ENCODE assay signal across 9 cellular contexts in genomic region chr1:23557471-23558124, GRCh38. TPM values are rescaled to one million over a fixed set of nuclear protein-coding genes. Genes with fewer than 3 reads are reported as not detected.
A peak's percentile ranks its signal among the peaks of the same experiment; 100 is the strongest.
DNase-seq lines count a peak whose midpoint lies in the region; ATAC-seq, FAIRE-seq and TF ChIP-seq lines count a peak whose summit lies in the region.
"Had no signal": no experiment of that assay in that cellular context is flagged by ENCODE, and none has a peak within 500 bp of the region (broad histone marks: within the 10 kb centered on the region; RNA-seq: fewer than 3 reads in every experiment).

No MANE protein-coding gene starts in this region.

- H3K4me3 Mint-ChIP-seq in memory B cell, result peak overlapping the region; percentile 97

- H3K9me3 ChIP-seq in left ventricle myocardium inferior (replicated peaks) (no peaks in the 10 kb centered on the region), K562 (replicated peaks; ENCODE audit: control insufficient read depth, insufficient read depth, low read depth, low read length) (no peaks in the 10 kb centered on the region)

- WGBS in K562 (ENCODE audit: insufficient coverage, low coverage, missing lambda C conversion rate), result 41% methylated on average over 8 of the region's 8 CpGs
- 36% methylated on average over 8 of the region's 8 CpGs for WGBS in urinary bladder

- H3K36me3 ChIP-seq in left ventricle myocardium inferior (peaks cover 22% of the 10 kb centered on the region), K562 (ENCODE audit: control insufficient read depth, insufficient read depth, low read length) (peaks cover 19% of the 10 kb centered on the region), urinary bladder (ENCODE audit: insufficient read depth) (no peaks in the 10 kb centered on the region)

- TF ChIP-seq POLR2A in K562 (conservative IDR thresholded peaks at IDR 0.05), result no peak

- DNase-seq in left ventricle myocardium inferior, result no peak
- DNase-seq in left cardiac atrium, result no peak
- no peak for DNase-seq in K562 (ENCODE audit: extremely low read depth in 1 of 4, low spot score in 3 of 4)
- DNase-seq in memory B cell (ENCODE audit: low spot score in 2 of 2), result no peak
- no peak for DNase-seq in CD1c-positive myeloid dendritic cell (ENCODE audit: extremely low spot score)
- DNase-seq in left lobe of liver (ENCODE audit: low spot score), result no peak
- DNase-seq: occipital lobe had no signal

- no peaks in the 10 kb centered on the region for H3K9me1 ChIP-seq in K562 (ENCODE audit: control insufficient read depth, insufficient read depth, low read length)

- in situ Hi-C loops in K562 (cut with MboI), result no loop called here

- no peak for ATAC-seq in left cardiac atrium
- ATAC-seq in K562, result no peak
- ATAC-seq in memory B cell (ENCODE audit: low read depth), result no peak
- no peak for ATAC-seq in left lobe of liver
- ATAC-seq in GM19455 (IDR thresholded peaks at IDR 0.05; ENCODE audit: unreplicated experiment), result no peak

- peaks cover 41% of the 10 kb centered on the region for H3K79me2 ChIP-seq in K562 (ENCODE audit: control insufficient read depth, insufficient read depth, low read length)

- TF ChIP-seq CTCF in left ventricle myocardium inferior (IDR thresholded peaks at IDR 0.05; ENCODE audit: borderline replicate concordance) (no peak), K562 (IDR thresholded peaks at IDR 0.05 in 2 of 3, conservative IDR thresholded peaks at IDR 0.05 in 1 of 3; ENCODE audit: insufficient read depth in 2 of 3, low read depth in 1 of 3, low read length in 3 of 3) (no peak)

- no peak for FAIRE-seq in K562 (lab: Jason Lieb, UNC)

- no peak for TF ChIP-seq RAD21 in K562 (CRISPR knock-in tag; conservative IDR thresholded peaks at IDR 0.05 in 1 of 2, IDR thresholded peaks at IDR 0.05 in 1 of 2)

- H3K27me3 ChIP-seq in left ventricle myocardium inferior (ENCODE audit: low read depth) (no peaks in the 10 kb centered on the region), K562 (ENCODE audit: control insufficient read depth in 2 of 2, insufficient read depth in 2 of 2, low read length in 2 of 2) (no peaks in the 10 kb centered on the region)

- CTCF ChIA-PET in K562 (lab: Yijun Ruan, JAX; ENCODE audit: low intra/inter-chr PET ratio), result interaction anchor here (1.0 kb wide), 1 partner anchor 80 kb away, joined by 3 read pairs; no protein-coding TSS in a partner anchor

- no peaks in the 10 kb centered on the region for H3K9me3 Mint-ChIP-seq in memory B cell

- H3K36me3 Mint-ChIP-seq in memory B cell, result peaks cover 7% of the 10 kb centered on the region

- peak overlapping the region; percentile 87 for H3K4me3 ChIP-seq in left ventricle myocardium inferior
- H3K4me3 ChIP-seq in K562, result peak overlapping the region; percentile 74
- H3K4me3 ChIP-seq in urinary bladder (ENCODE audit: low read depth, low read length), result peak overlapping the region; percentile 75

- peak overlapping the region; percentile 96 for H3K27ac ChIP-seq in left ventricle myocardium inferior (replicated peaks)
- peak overlapping the region; percentile 80 for H3K27ac ChIP-seq in K562 (ENCODE audit: extremely low read depth, low read depth, low read length)
- peak overlapping the region; percentile 94 for H3K27ac ChIP-seq in urinary bladder (ENCODE audit: low read depth)

- TF ChIP-seq EP300 in K562 (IDR thresholded peaks at IDR 0.05; ENCODE audit: low read length), result no peak

- POLR2A ChIA-PET in K562 (lab: Yijun Ruan, JAX), result interaction anchor here (0.6 to 3.9 kb wide), 18 partner anchors 9 to 134 kb away, joined by 3 to 29 read pairs (median 4); partner anchors contain the start of gene RPL11

- no peaks in the 10 kb centered on the region for H4K20me1 ChIP-seq in K562 (replicated peaks; ENCODE audit: control insufficient read depth, insufficient read depth, low read length)

- intact Hi-C loops in left ventricle myocardium inferior (cut with micrococcal nuclease), result no loop called here
- intact Hi-C loops in left cardiac atrium (cut with DNase I), result no loop called here
- intact Hi-C loops in K562 (cut with micrococcal nuclease), result loop anchor here (5.0 kb wide), 2 partner anchors 40 to 185 kb away; partner anchors contain the start of gene ELOA

- BruUV-seq in K562 (replicated peaks; lab: Mats Ljungman, UMichigan), result no TSS peak

- peak overlapping the region; percentile 97 for H3K4me2 ChIP-seq in K562 (ENCODE audit: insufficient read depth, low read length)

- no peaks in the 10 kb centered on the region for H3K27me3 Mint-ChIP-seq in memory B cell

- H3K9ac ChIP-seq in K562 (ENCODE audit: insufficient read depth in 1 of 2, low read depth in 2 of 2, low read length in 2 of 2), result peak overlapping the region; percentile 70 to 95

- H3K27ac Mint-ChIP-seq in memory B cell, result peak overlapping the region; percentile 89

- H3K4me1 ChIP-seq in left ventricle myocardium inferior, result peaks cover 89% of the 10 kb centered on the region
- peaks cover 65 to 67% of the 10 kb centered on the region in 2 experiments for H3K4me1 ChIP-seq in K562 (replicated peaks in 1 of 2; ENCODE audit: control insufficient read depth in 2 of 2, insufficient read depth in 2 of 2, low read length in 2 of 2)
- H3K4me1 ChIP-seq in urinary bladder (ENCODE audit: insufficient read depth), result peaks cover 3% of the 10 kb centered on the region

- H3K4me1 Mint-ChIP-seq in memory B cell, result peaks cover 55% of the 10 kb centered on the region

- peak overlapping the region; percentile 80 for H2AFZ ChIP-seq in K562 (ENCODE audit: low read depth, low read length)

TF ChIP-seq in K562, 482 proteins besides CTCF, POLR2A, EP300 and RAD21 (continues in another document):
- no peak for TF ChIP-seq HNRNPH1 (optimal IDR thresholded peaks at IDR 0.05; ENCODE audit: low read depth, low read length)
- TF ChIP-seq POLR2B (IDR thresholded peaks at IDR 0.05; ENCODE audit: low read depth, partially characterized antibody), result peak; percentile 5
- 0 out of 2 replicates have a peak, but pooled peaks have one; percentile 15 for TF ChIP-seq ZBTB2 (IDR thresholded peaks at IDR 0.05)
- TF ChIP-seq CAMTA2 (CRISPR knock-in tag; conservative IDR thresholded peaks at IDR 0.05), result no peak

RNA-seq across cellular contexts. Expression of gene ID3, which starts 1.7 kb away (rescaled TPM):
- total RNA-seq in left ventricle myocardium inferior (75.2 TPM), left cardiac atrium (100 to 1,000 TPM; 119 to 172 TPM), K562 (2014; rRNA removed) (50.9 and 59.4 TPM in 2 replicates), K562 (2014; rRNA removed; fragmentation: Illumina TruSeq; extraction: Trizol) (12.6 and 17.2 TPM in 2 replicates), K562 (2015; rRNA removed; fragmentation: Illumina TruSeq; extraction: Trizol) (17.7 and 20.4 TPM in 2 replicates), K562 (2021) (42.2 and 44.8 TPM in 2 replicates), urinary bladder (152 TPM), left lobe of liver (19.7 TPM)
- 41.1 and 121 TPM in 2 replicates for total RNA-seq in K562 (2011; cell fraction: chromatin; rRNA removed; ENCODE audit: low replicate concordance)
- total RNA-seq in K562 (2011; cell fraction: nucleolus; rRNA removed), result 126 and 137 TPM in 2 replicates
- 87.5 and 98.1 TPM in 2 replicates for total RNA-seq in K562 (2011; cell fraction: nucleoplasm; rRNA removed)
- polyA plus RNA-seq in K562 (2011; rRNA removed) (28.6 and 59.8 TPM in 2 replicates), K562 (2014; fragmentation: Illumina TruSeq; extraction: Trizol) (23.5 and 30.8 TPM in 2 replicates), K562 (2014; fragmentation: Nextera tagmentation; extraction: Ambion mirVana) (10 to 100 TPM in 1 of 2 experiments, 1 to 10 TPM in 1; 6.8 to 13.2 TPM), K562 (2014; rRNA removed) (44.4 and 54.2 TPM in 2 replicates), urinary bladder (299 TPM)
- 78.3 and 218 TPM in 2 replicates for polyA plus RNA-seq in K562 (2011; cell fraction: cytosol; rRNA removed)
- 52.1 and 90.3 TPM in 2 replicates for polyA plus RNA-seq in K562 (2011; cell fraction: nucleus; rRNA removed)
- polyA plus RNA-seq in K562 (2012), result 63.0 and 66.6 TPM in 2 replicates
- polyA minus RNA-seq in K562 (2011; rRNA and poly(A)+ RNA removed), result 9.7 and 17.8 TPM in 2 replicates
- 23.9 and 44.6 TPM in 2 replicates for polyA minus RNA-seq in K562 (2011; cell fraction: cytosol; rRNA and poly(A)+ RNA removed)
- 65.3 and 68.1 TPM in 2 replicates for polyA minus RNA-seq in K562 (2011; cell fraction: nucleus; rRNA and poly(A)+ RNA removed)

RNA-seq across cellular contexts. Expression of gene E2F2, which starts 26.6 kb away (rescaled TPM):
- total RNA-seq in left ventricle myocardium inferior, result 0.16 TPM
- 1 to 10 TPM in 1 of 2 donors, under 1 TPM in 1; 0.18 to 1.3 TPM for total RNA-seq in left cardiac atrium
- total RNA-seq in K562 (2011; cell fraction: chromatin; rRNA removed; ENCODE audit: low replicate concordance), result 29.6 and 39.0 TPM in 2 replicates
- total RNA-seq in K562 (2011; cell fraction: nucleolus; rRNA removed), result 13.2 and 15.8 TPM in 2 replicates
- total RNA-seq in K562 (2011; cell fraction: nucleoplasm; rRNA removed), result 21.7 and 23.2 TPM in 2 replicates
- 14.9 and 19.9 TPM in 2 replicates for total RNA-seq in K562 (2014; rRNA removed)
- 11.0 and 11.4 TPM in 2 replicates for total RNA-seq in K562 (2014; rRNA removed; fragmentation: Illumina TruSeq; extraction: Trizol)
- total RNA-seq in K562 (2015; rRNA removed; fragmentation: Illumina TruSeq; extraction: Trizol), result 11.7 and 12.0 TPM in 2 replicates
- 22.5 and 25.3 TPM in 2 replicates for total RNA-seq in K562 (2021)
- polyA plus RNA-seq in K562 (2011; rRNA removed), result 3.1 and 4.2 TPM in 2 replicates
- 3.0 and 3.9 TPM in 2 replicates for polyA plus RNA-seq in K562 (2011; cell fraction: cytosol; rRNA removed)
- 8.1 and 9.2 TPM in 2 replicates for polyA plus RNA-seq in K562 (2011; cell fraction: nucleus; rRNA removed)
- polyA plus RNA-seq in K562 (2012), result 9.2 and 10.2 TPM in 2 replicates
- 14.3 and 16.1 TPM in 2 replicates for polyA plus RNA-seq in K562 (2014; fragmentation: Illumina TruSeq; extraction: Trizol)
- polyA plus RNA-seq in K562 (2014; fragmentation: Nextera tagmentation; extraction: Ambion mirVana), result 1 to 10 TPM; 3.8 to 4.0 TPM
- 10.1 and 10.3 TPM in 2 replicates for polyA plus RNA-seq in K562 (2014; rRNA removed)
- 3.5 and 4.7 TPM in 2 replicates for polyA minus RNA-seq in K562 (2011; rRNA and poly(A)+ RNA removed)
- polyA minus RNA-seq in K562 (2011; cell fraction: cytosol; rRNA and poly(A)+ RNA removed), result 5.8 and 6.5 TPM in 2 replicates
- 5.1 and 8.9 TPM in 2 replicates for polyA minus RNA-seq in K562 (2011; cell fraction: nucleus; rRNA and poly(A)+ RNA removed)
- 2.9 TPM for total RNA-seq in urinary bladder
- 0.08 TPM for polyA plus RNA-seq in urinary bladder
- 0.15 TPM for total RNA-seq in left lobe of liver
